Comparison of ENCODE assay signal across 12 cellular contexts in the genomic region with DNA sequence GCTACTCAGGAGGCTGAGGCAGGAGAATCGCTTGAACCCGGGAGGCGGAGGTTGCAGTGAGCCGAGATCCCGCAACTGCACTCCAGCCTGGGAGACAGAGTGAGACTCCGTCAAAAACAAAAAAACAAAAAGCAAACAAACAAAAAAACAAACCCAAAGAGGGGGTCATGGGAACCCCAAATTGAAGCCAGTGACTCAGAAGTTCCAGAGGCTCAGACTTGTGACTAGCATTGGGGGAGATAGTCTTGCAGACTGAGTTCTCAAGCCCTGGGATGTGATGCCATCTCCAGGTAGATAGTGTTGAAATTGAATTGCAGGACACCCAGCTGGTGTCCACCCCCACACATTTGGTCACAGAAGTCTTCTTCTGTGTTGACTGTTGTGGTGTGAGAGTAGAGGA. TPM values are rescaled to one million over a fixed set of nuclear protein-coding genes. Genes with fewer than 3 reads are reported as not detected.
DNase-seq lines count a peak whose midpoint lies in the region; TF ChIP-seq lines count a peak whose summit lies in the region.
"Had no signal": no experiment of that assay in that cellular context is flagged by ENCODE, and none has a peak within 500 bp of the region (broad histone marks: within the 10 kb centered on the region; RNA-seq: fewer than 3 reads in every experiment).

No MANE protein-coding gene starts in this region.

- H2AFZ ChIP-seq in parathyroid adenoma, result no peak overlapping the region

- no peak overlapping the region for H3K9ac ChIP-seq in parathyroid adenoma

- no peaks in the 10 kb centered on the region for H3K36me3 ChIP-seq in parathyroid adenoma (ENCODE audit: control insufficient read depth, insufficient read depth, low read length)
- H3K36me3 ChIP-seq in effector memory CD4-positive, alpha-beta T cell (ENCODE audit: control insufficient read depth, insufficient read depth, low read length), result no peaks in the 10 kb centered on the region
- H3K36me3 ChIP-seq: colonic mucosa had no signal

- DNase-seq in DMS53 (lab: John Stamatoyannopoulos, UW) (peak; percentile 40), DMS53 treated with DMSO at 0.1 percent for 48 hours (lab: John Stamatoyannopoulos, UW; ENCODE audit: unreplicated experiment) (no peak), RPMI7951 (ENCODE audit: low read depth) (peak; percentile 60), dermis blood vessel endothelial cell (peak; percentile 38), posterior vena cava (ENCODE audit: low spot score) (no peak), cardiac septum (ENCODE audit: low spot score) (no peak)
- DNase-seq in effector memory CD4-positive, alpha-beta T cell, result no peak
- DNase-seq: activated CD4-positive, CD25-positive, alpha-beta regulatory T cell; colonic mucosa; immature natural killer cell; NCI-H524 had no signal

- intact Hi-C loops in posterior vena cava (cut with DNase I) (no loop called here), cardiac septum (cut with DNase I) (no loop called here)

- H3K27me3 ChIP-seq in parathyroid adenoma (ENCODE audit: control insufficient read depth, insufficient read depth, low read length), result no peaks in the 10 kb centered on the region
- no peaks in the 10 kb centered on the region for H3K27me3 ChIP-seq in effector memory CD4-positive, alpha-beta T cell (replicated peaks; ENCODE audit: control insufficient read depth, insufficient read depth, low read length, poor library complexity, severe bottlenecking)
- H3K27me3 ChIP-seq: colonic mucosa had no signal

- H3K79me2 ChIP-seq in parathyroid adenoma, result no peaks in the 10 kb centered on the region

- H3K4me3 ChIP-seq in parathyroid adenoma (ENCODE audit: low read depth, low read length), result no peak overlapping the region
- H3K4me3 ChIP-seq in effector memory CD4-positive, alpha-beta T cell (ENCODE audit: insufficient read depth, low read depth, low read length, poor library complexity, severe bottlenecking), result no peak overlapping the region
- H3K4me3 ChIP-seq: colonic mucosa had no signal

- no peak overlapping the region for H3K27ac ChIP-seq in parathyroid adenoma
- H3K27ac ChIP-seq in effector memory CD4-positive, alpha-beta T cell (ENCODE audit: insufficient read depth, low read length, poor library complexity, severe bottlenecking), result no peak overlapping the region
- H3K27ac ChIP-seq: colonic mucosa had no signal

- H3K9me3 ChIP-seq in parathyroid adenoma (ENCODE audit: control insufficient read depth, low read length), result no peaks in the 10 kb centered on the region
- H3K9me3 ChIP-seq in effector memory CD4-positive, alpha-beta T cell (ENCODE audit: control insufficient read depth, low read length), result no peaks in the 10 kb centered on the region
- H3K9me3 ChIP-seq: colonic mucosa had no signal

- no peak for TF ChIP-seq CTCF in parathyroid adenoma (IDR thresholded peaks at IDR 0.05)

- H3K4me2 ChIP-seq in parathyroid adenoma (ENCODE audit: low read length), result peak overlapping the region; percentile 53

- H3K4me1 ChIP-seq in parathyroid adenoma, result no peaks in the 10 kb centered on the region
- H3K4me1 ChIP-seq in effector memory CD4-positive, alpha-beta T cell (ENCODE audit: control insufficient read depth, insufficient read depth, low read length, poor library complexity, severe bottlenecking), result peaks cover 8% of the 10 kb centered on the region
- H3K4me1 ChIP-seq: colonic mucosa had no signal

RNA-seq across cellular contexts. Expression of a gene that starts 24.9 kb away (rescaled TPM):
- 4,200 and 4,316 TPM in 2 replicates for total RNA-seq in RPMI7951 (2014; rRNA removed; shearing (Covaris generic))
- total RNA-seq in dermis blood vessel endothelial cell (1,154 and 2,045 TPM in 2 replicates), posterior vena cava (1,000 to 10,000 TPM in 1 of 2 donors, 100 to 1,000 TPM in 1; 578 to 1,026 TPM), cardiac septum (166 TPM)

RNA-seq across cellular contexts. Expression of a gene that starts 42.3 kb away (rescaled TPM):
- not detected in 2 replicates for total RNA-seq in RPMI7951 (2014; rRNA removed; shearing (Covaris generic))
- total RNA-seq in dermis blood vessel endothelial cell (not detected in 2 replicates), posterior vena cava (not detected), cardiac septum (not detected)
- total RNA-seq: colonic mucosa had no signal

Comparison
In these comparisons a context has a peak if more than half of its experiments do, and no peak if none do; other contexts are left out.
1. DNase-seq: peak in DMS53 (single experiment), RPMI7951 (single experiment) and dermis blood vessel endothelial cell (single experiment); none in DMS53 treated with DMSO at 0.1 percent for 48 hours (single experiment), posterior vena cava (single experiment), cardiac septum (single experiment) and effector memory CD4-positive, alpha-beta T cell (0 of 3).